ENCODE assay signal across 8 cellular contexts in the genomic region with DNA sequence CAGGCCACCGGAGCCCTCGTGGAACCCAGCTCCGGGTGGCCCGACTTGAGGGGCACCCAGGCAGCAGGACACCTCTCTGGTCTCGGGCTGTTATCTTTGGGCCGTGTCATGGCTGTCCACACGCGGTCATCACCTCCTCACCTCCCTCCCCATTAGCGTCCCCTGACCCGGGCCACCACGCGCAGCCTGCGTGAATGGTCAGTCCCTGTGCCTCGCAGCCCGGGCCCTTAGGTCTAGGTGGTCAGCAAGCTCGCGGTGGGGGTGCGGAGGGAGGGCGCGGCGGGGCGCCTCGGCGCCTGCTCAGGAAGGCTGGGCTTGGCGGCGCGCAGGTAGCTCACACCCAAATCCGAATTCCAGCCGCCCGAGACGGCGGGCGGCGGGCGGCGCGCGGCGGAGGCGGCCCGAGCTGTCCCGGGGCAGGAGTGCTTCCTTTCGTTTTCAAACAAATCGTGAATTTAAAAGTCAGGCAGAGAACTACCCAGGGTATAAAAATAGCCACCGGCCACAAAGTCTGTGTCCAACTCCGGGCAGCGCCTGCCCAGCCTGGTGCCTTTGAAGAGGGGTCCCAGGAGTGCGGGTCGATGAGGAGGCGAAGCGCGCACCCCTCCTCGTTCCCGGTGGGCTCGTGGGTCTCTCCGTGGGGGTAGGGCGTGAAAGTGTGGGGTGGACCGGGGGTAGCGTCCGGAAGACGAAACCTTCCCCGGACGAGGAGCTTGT. TPM values are rescaled to one million over a fixed set of nuclear protein-coding genes. Genes with fewer than 3 reads are reported as not detected.
DNase-seq lines count a peak whose midpoint lies in the region; ATAC-seq and TF ChIP-seq lines count a peak whose summit lies in the region.

No MANE protein-coding gene starts in this region.

- H3K36me3 ChIP-seq in tibial artery = no peaks in the 10 kb centered on the region

- DNase-seq in SK-MEL-5 (ENCODE audit: low read depth, low spot score) = peak; percentile 8
- no peak for DNase-seq in dorsolateral prefrontal cortex
- peak; percentile 43 to 57 for DNase-seq in lung microvascular endothelial cell (ENCODE audit: low read depth in 2 of 2)
- DNase-seq in tibial artery = peak in 1 of 2 donors; percentile 85

- peaks cover 5 to 59% (median 53%) of the 10 kb centered on the region in 4 donors for H3K4me1 ChIP-seq in tibial artery

- H3K27ac ChIP-seq in dorsolateral prefrontal cortex = peak overlapping the region; percentile 18 to 96 (median 90)
- H3K27ac ChIP-seq in tibial artery = peak overlapping the region; percentile 98 to 100

- no peaks in the 10 kb centered on the region for H3K9me3 ChIP-seq in tibial artery

- peak overlapping the region; percentile 34 to 79 (median 65) for H3K4me3 ChIP-seq in dorsolateral prefrontal cortex
- peak overlapping the region; percentile 72 to 77 for H3K4me3 ChIP-seq in tibial artery

- in situ Hi-C loops in SK-MEL-5 (cut with HindIII; ENCODE audit: low pct_unique_long_range_greater_than_20kb, low sequenced_read_pairs) = no loop called here

- ATAC-seq in GM18502 (IDR thresholded peaks at IDR 0.05; ENCODE audit: poor library complexity, unreplicated experiment) (peak; percentile 8), HG02840 (IDR thresholded peaks at IDR 0.05; ENCODE audit: low FRiP score, unreplicated experiment) (no peak), HG02870 (IDR thresholded peaks at IDR 0.05; ENCODE audit: unreplicated experiment) (no peak), HG02798 (IDR thresholded peaks at IDR 0.05; ENCODE audit: poor library complexity, unreplicated experiment) (no peak)

- H3K27me3 ChIP-seq in dorsolateral prefrontal cortex = no peaks in the 10 kb centered on the region
- H3K27me3 ChIP-seq in tibial artery = no peaks in the 10 kb centered on the region

- intact Hi-C loops in dorsolateral prefrontal cortex (cut with DNase I) = loop anchor here in 1 of 2 donors (2.0 to 5.0 kb wide), 4 partner anchors 37 to 258 kb away; partner anchors contain the start of gene BRD3
- intact Hi-C loops in tibial artery (cut with DNase I; ENCODE audit: low total_unique reads) = loop anchor here (5.0 kb wide), 1 partner anchor 107 kb away; no protein-coding TSS in a partner anchor

- TF ChIP-seq CTCF in dorsolateral prefrontal cortex (IDR thresholded peaks at IDR 0.05 in 54 of 56, conservative IDR thresholded peaks at IDR 0.05 in 2 of 56; ENCODE audit: low read depth in 1 of 56, partially characterized antibody in 56 of 56) (no peak), tibial artery (IDR thresholded peaks at IDR 0.05) (no peak)

RNA-seq across cellular contexts. Expression of gene RXRA, which starts 1.0 kb away (rescaled TPM):
- total RNA-seq in SK-MEL-5 (2014; rRNA removed; shearing (Covaris generic)) = 8.5 and 10.6 TPM in 2 replicates
- polyA plus RNA-seq in SK-MEL-5 (2015; cell fraction: cytosol; rRNA removed) = 29.6 and 30.7 TPM in 2 replicates
- 12.5 and 17.9 TPM in 2 replicates for polyA plus RNA-seq in SK-MEL-5 (2015; cell fraction: nucleus; rRNA removed)
- total RNA-seq in dorsolateral prefrontal cortex (100 to 1,000 TPM in 4 of 120 experiments, 10 to 100 TPM in 116; 32.1 to 133 (median 55.1) TPM), lung microvascular endothelial cell (10.9 and 14.9 TPM in 2 replicates)

Comparison
In these comparisons a context has a peak if more than half of its experiments do, and no peak if none do; other contexts are left out.
1. DNase-seq: peak in SK-MEL-5 (single experiment) and lung microvascular endothelial cell (2 of 2); none in dorsolateral prefrontal cortex (0 of 10).